In genomic region chr7:54813398-54813797, GRCh38 we compare ENCODE assay signal across 1 cellular context.
TF ChIP-seq lines count a peak whose summit lies in the region.

No MANE protein-coding gene starts in this region.

TF ChIP-seq in GM23338, 12 proteins besides CTCF, POLR2A, EP300 and RAD21 (continued from another document):
- no peak for TF ChIP-seq ZNF462 (CRISPR knock-in tag; IDR thresholded peaks at IDR 0.05)
- TF ChIP-seq CREB1 (CRISPR knock-in tag; IDR thresholded peaks at IDR 0.05; ENCODE audit: low read depth) = no peak
